In genomic region chr2:232491139-232491780, GRCh38 we compare ENCODE assay signal across 1 cellular context.
TF ChIP-seq lines count a peak whose summit lies in the region.

No MANE protein-coding gene starts in this region.

TF ChIP-seq in H1, 55 proteins besides CTCF, POLR2A, EP300 and RAD21:
- TF ChIP-seq EGR1 (IDR thresholded peaks at IDR 0.05; ENCODE audit: borderline replicate concordance, low read depth, low read length) (no peak), FOSL1 (IDR thresholded peaks at IDR 0.05; ENCODE audit: insufficient read depth, low read depth, low read length) (no peak), MAX (IDR thresholded peaks at IDR 0.05) (no peak), RBBP5 (IDR thresholded peaks at IDR 0.05; ENCODE audit: borderline replicate concordance, low read depth, low read length) (no peak), SP4 (IDR thresholded peaks at IDR 0.05; ENCODE audit: low read length) (no peak)
